Comparison of ENCODE assay signal across 8 cellular contexts in the genomic region with DNA sequence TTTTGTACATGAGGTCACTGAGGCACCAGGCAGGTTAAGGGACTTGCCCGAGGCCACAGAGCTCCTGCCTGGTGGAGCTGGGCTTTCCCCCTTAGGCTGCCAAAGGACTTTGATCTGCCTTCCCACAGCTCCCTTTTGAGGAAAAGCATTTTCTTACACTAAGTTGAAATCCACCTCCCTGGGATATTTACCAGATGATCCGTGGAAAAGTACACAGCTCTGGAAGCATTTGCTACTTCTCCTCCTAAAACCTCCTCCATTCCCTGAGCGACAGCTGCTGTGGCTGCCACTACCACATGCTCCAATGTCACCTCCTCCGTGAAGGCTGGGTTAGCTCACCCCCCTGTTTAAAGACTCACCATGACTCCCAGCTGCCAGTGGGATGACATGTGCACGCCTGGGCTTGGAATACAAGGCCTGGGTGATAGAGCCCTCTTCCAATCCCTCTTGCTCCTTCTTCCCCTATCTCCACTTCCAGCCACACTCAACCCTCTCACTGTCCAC. TPM values are rescaled to one million over a fixed set of nuclear protein-coding genes. Genes with fewer than 3 reads are reported as not detected.
DNase-seq lines count a peak whose midpoint lies in the region; ATAC-seq, FAIRE-seq and TF ChIP-seq lines count a peak whose summit lies in the region.
"Had no signal": no experiment of that assay in that cellular context is flagged by ENCODE, and none has a peak within 500 bp of the region (broad histone marks: within the 10 kb centered on the region; RNA-seq: fewer than 3 reads in every experiment).

No MANE protein-coding gene starts in this region.

- H3K27me3 Mint-ChIP-seq in naive B cell = no peaks in the 10 kb centered on the region

- no peak for TF ChIP-seq POLR2A in H54 (IDR thresholded peaks at IDR 0.05; ENCODE audit: low read depth, low read length)

- H3K27ac ChIP-seq in cingulate gyrus (ENCODE audit: low read depth, low read length) = peak overlapping the region; percentile 65
- H3K27ac ChIP-seq: neutrophil had no signal

- no peak overlapping the region for H3K27ac Mint-ChIP-seq in naive B cell

- H3K4me1 Mint-ChIP-seq in naive B cell = peaks cover 51 to 55% (median 52%) of the 10 kb centered on the region in 3 donors

- FAIRE-seq in H54 (lab: Jason Lieb, UNC) = no peak
- no peak for FAIRE-seq in GM19239 (lab: Jason Lieb, UNC)

- no peak for ATAC-seq in naive B cell (ENCODE audit: low read depth in 2 of 2)

- no peaks in the 10 kb centered on the region for H3K9me3 Mint-ChIP-seq in naive B cell

- DNase-seq in H54 (ENCODE audit: insufficient read length, low spot score) (peak; percentile 91), NCI-H82 (lab: John Stamatoyannopoulos, UW) (peak; percentile 97), naive B cell (no peak), NCI-H1436 (lab: John Stamatoyannopoulos, UW) (no peak), HUDEP-2 (lab: John Stamatoyannopoulos, UW; ENCODE audit: unreplicated experiment in 76 of 76) (no peak), GM19239 (ENCODE audit: insufficient read length, low spot score) (no peak)

- no peaks in the 10 kb centered on the region for H3K36me3 Mint-ChIP-seq in naive B cell

- peak overlapping the region in 6 of 8 donors; percentile 3 to 87 (median 54) for H3K4me3 Mint-ChIP-seq in naive B cell

RNA-seq across cellular contexts. Expression of a gene that starts 1.2 kb away (rescaled TPM):
- polyA plus RNA-seq in naive B cell (ENCODE audit: low read depth in 6 of 6) = 10 to 100 TPM in 4 of 6 donors, 1 to 10 TPM in 2; 1.9 to 26.0 (median 12.6) TPM

Comparison
In these comparisons a context has a peak if more than half of its experiments do, and no peak if none do; other contexts are left out.
1. DNase-seq: peak in H54 (single experiment) and NCI-H82 (single experiment); none in naive B cell (single experiment), NCI-H1436 (single experiment), HUDEP-2 (0 of 76) and GM19239 (single experiment).